ENCODE assay signal across 8 cellular contexts in the genomic region with DNA sequence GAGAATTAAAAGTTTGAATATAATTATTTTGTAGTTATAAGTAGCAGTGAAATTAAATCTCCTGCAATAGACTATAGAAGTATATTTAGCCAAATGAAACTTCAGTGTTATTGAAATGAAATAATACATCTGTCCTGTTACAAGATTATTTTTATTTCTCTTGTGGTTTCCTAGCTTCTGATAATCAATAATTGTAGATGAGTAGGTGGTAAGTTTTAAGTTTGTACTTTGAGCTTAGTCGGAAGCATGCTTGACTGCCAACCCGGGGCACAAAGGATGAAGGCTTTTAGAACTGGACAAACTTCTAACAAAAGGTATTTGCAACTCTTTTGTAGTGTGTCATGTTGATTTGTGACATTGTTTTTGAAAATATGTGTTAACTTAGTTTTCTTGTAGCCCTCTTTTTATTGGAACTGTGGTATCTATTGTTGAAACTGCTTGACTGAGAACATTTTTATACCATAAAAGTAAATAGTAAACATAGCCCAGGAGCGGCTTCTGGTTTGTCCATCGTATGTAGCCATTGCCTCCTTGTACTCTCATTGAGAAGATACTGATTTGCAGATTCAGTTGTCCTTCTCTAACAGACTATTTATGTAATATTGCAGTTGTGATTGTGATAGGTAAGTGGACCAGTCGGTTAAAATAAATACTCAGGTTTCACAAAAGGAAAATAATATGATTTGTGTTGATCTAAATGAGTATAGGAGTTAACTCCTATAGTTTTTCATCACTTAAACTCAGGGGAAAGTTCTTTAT. TPM values are rescaled to one million over a fixed set of nuclear protein-coding genes. Genes with fewer than 3 reads are reported as not detected.
A peak's percentile ranks its signal among the peaks of the same experiment; 100 is the strongest.
DNase-seq lines count a peak whose midpoint lies in the region; ATAC-seq lines count a peak whose summit lies in the region.

No MANE protein-coding gene starts in this region.

- H3K4me1 ChIP-seq in iPS-20b (ENCODE audit: insufficient read depth, low read length) (peaks cover 48% of the 10 kb centered on the region), subcutaneous abdominal adipose tissue (ENCODE audit: control insufficient read depth in 5 of 5, insufficient read depth in 5 of 5, low read length in 5 of 5) (peaks cover 0 to 64% (median 59%) of the 10 kb centered on the region in 5 donors)

- H3K4me3 ChIP-seq in iPS-20b (ENCODE audit: low read length) (peak overlapping the region; percentile 97), subcutaneous abdominal adipose tissue (ENCODE audit: low read depth in 1 of 5, low read length in 5 of 5) (peak overlapping the region; percentile 9 to 97 (median 40))

- no peak overlapping the region for H3K27ac ChIP-seq in iPS-20b (ENCODE audit: low read length)
- peak overlapping the region; percentile 82 for H3K27ac ChIP-seq in subcutaneous abdominal adipose tissue (ENCODE audit: low read depth, low read length)

- H3K36me3 ChIP-seq in iPS-20b (ENCODE audit: insufficient read depth, low read depth, low read length) (no peaks in the 10 kb centered on the region), subcutaneous abdominal adipose tissue (ENCODE audit: control insufficient read depth in 5 of 5, insufficient read depth in 5 of 5, low read length in 5 of 5) (no peaks in the 10 kb centered on the region)

- peaks cover 3% of the 10 kb centered on the region for H3K27me3 Mint-ChIP-seq in activated CD4-positive, alpha-beta T cell treated with anti-CD3 and anti-CD28 coated beads, Interleukin-2, amount 10 ng/mL, durations not matched to agents 24 days and 14 days
- no peaks in the 10 kb centered on the region for H3K27me3 Mint-ChIP-seq in activated T-helper 17 cell treated with anti-CD3 and anti-CD28 coated beads, Interleukin-2, amount 50 U/mL, for 72 hours

- no peak for DNase-seq in activated CD4-positive, alpha-beta T cell treated with anti-CD3 and anti-CD28 coated beads, Interleukin-2, amount 10 ng/mL, durations not matched to agents 24 days and 14 days
- DNase-seq in activated CD4-positive, alpha-beta T cell treated with anti-CD3 and anti-CD28 coated beads, Interleukin-2, amount 50 U/mL, for 1 hour = no peak
- DNase-seq in GM19238 (ENCODE audit: insufficient read length, low spot score) = no peak

- H3K9me3 Mint-ChIP-seq in activated CD4-positive, alpha-beta T cell treated with anti-CD3 and anti-CD28 coated beads, Interleukin-2, amount 10 ng/mL, durations not matched to agents 24 days and 14 days = no peaks in the 10 kb centered on the region
- no peaks in the 10 kb centered on the region for H3K9me3 Mint-ChIP-seq in activated T-helper 17 cell treated with anti-CD3 and anti-CD28 coated beads, Interleukin-2, amount 50 U/mL, for 72 hours

- H3K36me3 Mint-ChIP-seq in activated CD4-positive, alpha-beta T cell treated with anti-CD3 and anti-CD28 coated beads, Interleukin-2, amount 10 ng/mL, durations not matched to agents 24 days and 14 days (ENCODE audit: low read depth) = peaks cover 16% of the 10 kb centered on the region
- H3K36me3 Mint-ChIP-seq in activated T-helper 17 cell treated with anti-CD3 and anti-CD28 coated beads, Interleukin-2, amount 50 U/mL, for 72 hours (ENCODE audit: low read depth) = peaks cover 63% of the 10 kb centered on the region

- H3K27me3 ChIP-seq in iPS-20b (ENCODE audit: insufficient read depth, low read length) (peaks cover 8% of the 10 kb centered on the region; the same call in 1 of the 2 replicates), subcutaneous abdominal adipose tissue (ENCODE audit: control insufficient read depth in 5 of 5, insufficient read depth in 4 of 5, low read length in 5 of 5) (no peaks in the 10 kb centered on the region)

- no peaks in the 10 kb centered on the region for H3K9me3 ChIP-seq in iPS-20b (ENCODE audit: insufficient read depth, low read depth, low read length)
- H3K9me3 ChIP-seq in subcutaneous abdominal adipose tissue (ENCODE audit: control insufficient read depth in 5 of 5, low read length in 5 of 5) = no peaks in the 10 kb centered on the region

- no peak overlapping the region for H3K27ac Mint-ChIP-seq in activated CD4-positive, alpha-beta T cell treated with anti-CD3 and anti-CD28 coated beads, Interleukin-2, amount 10 ng/mL, durations not matched to agents 24 days and 14 days
- H3K27ac Mint-ChIP-seq in activated T-helper 17 cell treated with anti-CD3 and anti-CD28 coated beads, Interleukin-2, amount 50 U/mL, for 72 hours = peak overlapping the region; percentile 51

- peaks cover 43% of the 10 kb centered on the region for H3K4me1 Mint-ChIP-seq in activated CD4-positive, alpha-beta T cell treated with anti-CD3 and anti-CD28 coated beads, Interleukin-2, amount 10 ng/mL, durations not matched to agents 24 days and 14 days
- peaks cover 32% of the 10 kb centered on the region for H3K4me1 Mint-ChIP-seq in activated T-helper 17 cell treated with anti-CD3 and anti-CD28 coated beads, Interleukin-2, amount 50 U/mL, for 72 hours

- H3K9ac ChIP-seq in iPS-20b (ENCODE audit: low read depth, low read length) = peak overlapping the region; percentile 87
- peak overlapping the region in 2 of 5 donors; percentile 20 to 46 for H3K9ac ChIP-seq in subcutaneous abdominal adipose tissue (ENCODE audit: low read length in 5 of 5)

- no peak for ATAC-seq in activated T-helper 17 cell treated with anti-CD3 and anti-CD28 coated beads, Interleukin-2, amount 50 U/mL, for 72 hours (replicated peaks)
- no peak for ATAC-seq in GM18498 (IDR thresholded peaks at IDR 0.05; ENCODE audit: unreplicated experiment)
- ATAC-seq in GM21367 (IDR thresholded peaks at IDR 0.05; ENCODE audit: unreplicated experiment) = no peak

- intact Hi-C loops in activated CD4-positive, alpha-beta T cell treated with anti-CD3 and anti-CD28 coated beads, Interleukin-2, amount 10 ng/mL, durations not matched to agents 24 days and 14 days (cut with micrococcal nuclease) = loop anchor here (5.0 kb wide), 3 partner anchors 620 to 680 kb away; partner anchors contain the start of gene ZNF621

- H3K4me3 Mint-ChIP-seq in activated CD4-positive, alpha-beta T cell treated with anti-CD3 and anti-CD28 coated beads, Interleukin-2, amount 10 ng/mL, durations not matched to agents 24 days and 14 days = peak overlapping the region; percentile 96
- peak overlapping the region; percentile 86 for H3K4me3 Mint-ChIP-seq in activated T-helper 17 cell treated with anti-CD3 and anti-CD28 coated beads, Interleukin-2, amount 50 U/mL, for 72 hours

RNA-seq across cellular contexts. Expression of gene CTNNB1, which starts 2.9 kb away (rescaled TPM):
- total RNA-seq in activated CD4-positive, alpha-beta T cell treated with anti-CD3 and anti-CD28 coated beads, Interleukin-2, amount 10 ng/mL, durations not matched to agents 24 days and 14 days = 142 and 147 TPM in 2 replicates
- 100 to 1,000 TPM; 109 to 150 TPM for total RNA-seq in activated T-helper 17 cell treated with anti-CD3 and anti-CD28 coated beads, Interleukin-2, amount 50 U/mL, for 72 hours
